Comparison of ENCODE assay signal across 1 cellular context in the genomic region with DNA sequence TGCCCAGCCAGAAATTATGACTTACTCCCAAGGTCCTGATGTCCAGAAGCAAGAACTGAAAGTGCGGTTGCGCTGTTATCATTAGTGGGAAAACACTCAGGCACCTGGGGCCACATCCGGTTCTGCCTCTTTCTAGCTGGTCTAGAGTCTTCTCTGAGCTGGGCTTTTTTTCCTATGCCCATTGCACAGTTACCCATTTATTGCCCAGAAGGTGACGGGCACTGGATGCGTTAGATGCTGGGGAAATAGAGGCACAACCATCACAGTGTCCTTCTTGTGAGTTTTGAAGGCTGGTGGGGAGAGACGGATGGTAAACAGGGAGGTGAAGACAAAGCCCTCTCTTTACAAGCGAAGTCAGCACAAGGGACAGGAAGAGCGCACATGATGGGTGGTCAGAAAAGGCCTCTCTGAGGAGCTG.
TF ChIP-seq lines count a peak whose summit lies in the region.

No MANE protein-coding gene starts in this region.

TF ChIP-seq in GM23338, 12 proteins besides CTCF, POLR2A, EP300 and RAD21 (continued from another document):
- TF ChIP-seq ZNF462 (CRISPR knock-in tag; IDR thresholded peaks at IDR 0.05), result no peak
- no peak for TF ChIP-seq EZH2phosphoT487 (IDR thresholded peaks at IDR 0.05; ENCODE audit: unreplicated experiment)
- TF ChIP-seq ETS1 (IDR thresholded peaks at IDR 0.05), result no peak
